11 cellular contexts compared by ENCODE assay signal in genomic region chr18:55318864-55319516, GRCh38.
DNase-seq lines count a peak whose midpoint lies in the region; ATAC-seq and TF ChIP-seq lines count a peak whose summit lies in the region.
"Had no signal": no experiment of that assay in that cellular context is flagged by ENCODE, and none has a peak within 500 bp of the region (broad histone marks: within the 10 kb centered on the region; RNA-seq: fewer than 3 reads in every experiment).

No MANE protein-coding gene starts in this region.

- peaks cover 3% of the 10 kb centered on the region for H3K36me3 Mint-ChIP-seq in T-helper 17 cell (ENCODE audit: low read depth)

- H3K27ac ChIP-seq in ACC112 (ENCODE audit: low read depth, low read length) (peak overlapping the region; percentile 45), mammary epithelial cell (ENCODE audit: insufficient read depth, low read depth, low read length) (no peak overlapping the region), muscle layer of duodenum (ENCODE audit: low read length) (peak overlapping the region; percentile 90)

- H2AFZ ChIP-seq in ACC112 (ENCODE audit: low read length, unreplicated experiment), result peak overlapping the region; percentile 11
- peak overlapping the region; percentile 63 for H2AFZ ChIP-seq in mammary epithelial cell (ENCODE audit: low read depth, low read length)

- DNase-seq in HFF-Myc (ENCODE audit: extremely low read depth, low read depth) (no peak), mammary epithelial cell (no peak), T-helper 17 cell (no peak)
- DNase-seq: activated CD4-positive, alpha-beta T cell treated with anti-CD3 and anti-CD28 coated beads, Interleukin-2, amount 50 U/mL, for 48 hours; NCI-H187; stimulated activated CD4-positive, alpha-beta T cell treated with anti-CD3 and anti-CD28 coated beads, Interleukin-4, amount 100 ng/mL, for 1 hour had no signal

- H3K79me2 ChIP-seq in ACC112 (ENCODE audit: control insufficient read depth, insufficient read depth, low read length, unreplicated experiment) (peaks cover 52% of the 10 kb centered on the region), mammary epithelial cell (ENCODE audit: insufficient read depth, low read length) (no peaks in the 10 kb centered on the region)

- no peak overlapping the region for H3K9ac ChIP-seq in mammary epithelial cell (ENCODE audit: insufficient read depth, low read length)

- dilution Hi-C loops in mammary epithelial cell (cut with HindIII; ENCODE audit: low sequenced_read_pairs), result no loop called here

- ATAC-seq in GM18873 (IDR thresholded peaks at IDR 0.05; ENCODE audit: low FRiP score, unreplicated experiment) (no peak), HG03025 (IDR thresholded peaks at IDR 0.05; ENCODE audit: low FRiP score, unreplicated experiment) (no peak), GM19452 (IDR thresholded peaks at IDR 0.05; ENCODE audit: unreplicated experiment) (no peak), T-helper 17 cell (no peak)

- CTCF ChIA-PET in mammary epithelial cell (lab: Charles Lee; ENCODE audit: low non-redundant PET), result no interaction called here

- H3K4me1 ChIP-seq in ACC112 (ENCODE audit: control insufficient read depth, insufficient read depth, low read length, unreplicated experiment), result peaks cover 34% of the 10 kb centered on the region
- H3K4me1 ChIP-seq in mammary epithelial cell (ENCODE audit: insufficient read depth, low read length), result peaks cover 24% of the 10 kb centered on the region
- peaks cover 0 to 19% of the 10 kb centered on the region in 2 donors for H3K4me1 ChIP-seq in muscle layer of duodenum (ENCODE audit: control insufficient read depth in 1 of 2, insufficient read depth in 2 of 2, low read length in 2 of 2)

- no peak overlapping the region for H3K4me3 Mint-ChIP-seq in T-helper 17 cell

- H3K9me3 ChIP-seq in mammary epithelial cell (replicated peaks; ENCODE audit: insufficient read depth, low read length) (no peaks in the 10 kb centered on the region), muscle layer of duodenum (ENCODE audit: control insufficient read depth in 1 of 2, low read length in 2 of 2) (no peaks in the 10 kb centered on the region), T-helper 17 cell (ENCODE audit: control insufficient read depth, low read length, poor library complexity, severe bottlenecking) (no peaks in the 10 kb centered on the region)

- H3K4me2 ChIP-seq in mammary epithelial cell (ENCODE audit: insufficient read depth, low read depth, low read length), result peak overlapping the region; percentile 99

- intact Hi-C loops in mammary epithelial cell (cut with micrococcal nuclease), result no loop called here

- TF ChIP-seq CTCF in HFF-Myc (IDR thresholded peaks at IDR 0.05; ENCODE audit: low read depth, low read length, missing control alignments), result no peak
- TF ChIP-seq CTCF in mammary epithelial cell (conservative IDR thresholded peaks at IDR 0.05 in 1 of 2, IDR thresholded peaks at IDR 0.05 in 1 of 2; ENCODE audit: extremely low read depth in 1 of 2, insufficient read depth in 1 of 2, low read depth in 1 of 2, low read length in 2 of 2), result no peak

- in situ Hi-C loops in mammary epithelial cell (cut with MboI; ENCODE audit: low sequenced_read_pairs in 2 of 2), result no loop called here

- peak overlapping the region; percentile 71 for H3K4me3 ChIP-seq in ACC112 (ENCODE audit: low read depth, low read length)
- peak overlapping the region; percentile 54 for H3K4me3 ChIP-seq in HFF-Myc (replicated peaks; ENCODE audit: low read depth, low read length)
- peak overlapping the region in 1 of 3 experiments; percentile 90 for H3K4me3 ChIP-seq in mammary epithelial cell (replicated peaks in 1 of 3; ENCODE audit: insufficient read depth in 1 of 3, low read depth in 2 of 3, low read length in 3 of 3)
- H3K4me3 ChIP-seq in muscle layer of duodenum (ENCODE audit: low read depth in 1 of 2, low read length in 2 of 2), result peak overlapping the region; percentile 87 to 92

- no peaks in the 10 kb centered on the region for H4K20me1 ChIP-seq in mammary epithelial cell (ENCODE audit: insufficient read depth, low read length)

- no TSS peak for BruUV-seq in mammary epithelial cell (replicated peaks; lab: Mats Ljungman, UMichigan)

- H3K4me1 Mint-ChIP-seq in T-helper 17 cell, result peaks cover 4% of the 10 kb centered on the region

- no peak overlapping the region for H3K27ac Mint-ChIP-seq in T-helper 17 cell

- H3K27me3 ChIP-seq in ACC112 (ENCODE audit: insufficient read depth, low read length) (no peaks in the 10 kb centered on the region), mammary epithelial cell (ENCODE audit: insufficient read depth, low read length) (no peaks in the 10 kb centered on the region), muscle layer of duodenum (ENCODE audit: low read depth, low read length) (no peaks in the 10 kb centered on the region)

- WGBS in mammary epithelial cell (ENCODE audit: low coverage, missing lambda C conversion rate), result 63% methylated on average over 4 of the region's 4 CpGs

- peaks cover 33% of the 10 kb centered on the region for H3K27me3 Mint-ChIP-seq in T-helper 17 cell

- H3K36me3 ChIP-seq in ACC112 (ENCODE audit: insufficient read depth, low read length) (no peaks in the 10 kb centered on the region), mammary epithelial cell (ENCODE audit: insufficient read depth, low read length) (no peaks in the 10 kb centered on the region), muscle layer of duodenum (ENCODE audit: control insufficient read depth in 1 of 2, insufficient read depth in 2 of 2, low read length in 2 of 2) (peaks cover 0 to 3% of the 10 kb centered on the region in 2 donors)
